Comparison of ENCODE assay signal across 2 cellular contexts in genomic region chr1:44820328-44820944, GRCh38.
TF ChIP-seq lines count a peak whose summit lies in the region.

No MANE protein-coding gene starts in this region.

TF ChIP-seq in IMR-90, 13 proteins besides CTCF, POLR2A, EP300 and RAD21:
- TF ChIP-seq MXI1 (IDR thresholded peaks at IDR 0.05; ENCODE audit: borderline replicate concordance, low read depth, low read length) (no peak), CHD1 (IDR thresholded peaks at IDR 0.05; ENCODE audit: low read depth, low read length) (no peak), ELK1 (IDR thresholded peaks at IDR 0.05; ENCODE audit: borderline replicate concordance, low read depth, low read length) (no peak), MAZ (IDR thresholded peaks at IDR 0.05; ENCODE audit: borderline replicate concordance, low read depth, low read length) (no peak), CEBPB (IDR thresholded peaks at IDR 0.05; ENCODE audit: low read depth, low read length) (no peak), NFE2L2 (IDR thresholded peaks at IDR 0.05; ENCODE audit: low read depth, low read length) (no peak), FOS (IDR thresholded peaks at IDR 0.05; ENCODE audit: low read depth, low read length) (no peak), BHLHE40 (IDR thresholded peaks at IDR 0.05; ENCODE audit: low read depth, low read length) (no peak)

TF ChIP-seq in endothelial cell of umbilical vein, 7 proteins besides CTCF, POLR2A, EP300 and RAD21:
- TF ChIP-seq JUN (IDR thresholded peaks at IDR 0.05; ENCODE audit: borderline replicate concordance, insufficient read depth, insufficient read length, low read depth) (no peak), POLR2AphosphoS5 (IDR thresholded peaks at IDR 0.05; ENCODE audit: insufficient read depth, low read depth, low read length) (no peak), GATA2 (IDR thresholded peaks at IDR 0.05; ENCODE audit: insufficient read depth, insufficient read length, low read depth, low read length) (no peak), MAX (IDR thresholded peaks at IDR 0.05; ENCODE audit: insufficient read depth, insufficient read length) (no peak), FOS (IDR thresholded peaks at IDR 0.05; ENCODE audit: borderline replicate concordance, insufficient read depth, low read length) (no peak), EZH2 (IDR thresholded peaks at IDR 0.05; ENCODE audit: borderline replicate concordance, low read depth, low read length, severe bottlenecking) (no peak), MYC (IDR thresholded peaks at IDR 0.05; ENCODE audit: low read depth, low read length) (no peak)
TF ChIP-seq in endothelial cell of umbilical vein: peak in this region for 0.
